Comparison of ENCODE assay signal across 9 cellular contexts in the genomic region with DNA sequence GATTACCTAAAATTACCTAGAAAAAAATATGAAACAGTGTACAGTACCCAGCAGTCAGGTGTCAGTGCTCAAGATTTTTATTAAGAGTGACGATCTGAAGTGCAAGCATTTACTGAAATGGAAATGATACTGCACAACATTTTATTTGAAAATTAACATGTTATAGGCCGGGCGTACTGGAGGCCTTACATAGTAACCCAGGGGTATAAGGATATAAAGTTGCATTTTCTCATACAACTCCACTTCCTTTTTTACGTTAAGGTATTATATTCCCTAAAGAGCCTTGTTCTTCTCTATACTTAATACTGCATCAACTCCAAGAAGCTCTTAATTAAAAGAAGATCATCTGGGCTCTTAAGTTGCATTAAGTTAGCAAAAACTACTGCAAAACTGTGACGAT. TPM values are rescaled to one million over a fixed set of nuclear protein-coding genes. Genes with fewer than 3 reads are reported as not detected.
A peak's percentile ranks its signal among the peaks of the same experiment; 100 is the strongest.
DNase-seq lines count a peak whose midpoint lies in the region; ATAC-seq, FAIRE-seq and TF ChIP-seq lines count a peak whose summit lies in the region.
"Had no signal": no experiment of that assay in that cellular context is flagged by ENCODE, and none has a peak within 500 bp of the region (broad histone marks: within the 10 kb centered on the region; RNA-seq: fewer than 3 reads in every experiment).

No MANE protein-coding gene starts in this region.

- no peak for FAIRE-seq in A549 (lab: Jason Lieb, UNC)
- FAIRE-seq: G401.6 had no signal

- H3K4me3 ChIP-seq in A549: no peak overlapping the region; the same call in 2 of the 3 replicates
- peak overlapping the region; percentile 17; the same call in 1 of the 2 replicates for H3K4me3 ChIP-seq in HUES64 (ENCODE audit: low read length)
- H3K4me3 ChIP-seq in mammary epithelial cell (replicated peaks in 1 of 3; ENCODE audit: insufficient read depth in 1 of 3, low read depth in 2 of 3, low read length in 3 of 3): peak overlapping the region; percentile 33 to 72 (median 53)

- peaks cover 26% of the 10 kb centered on the region for H3K36me3 ChIP-seq in HUES64 (ENCODE audit: insufficient read depth, low read length)
- peaks cover 10% of the 10 kb centered on the region for H3K36me3 ChIP-seq in mammary epithelial cell (ENCODE audit: insufficient read depth, low read length)

- H3K27me3 Mint-ChIP-seq in naive thymus-derived CD8-positive, alpha-beta T cell: no peaks in the 10 kb centered on the region

- in situ Hi-C loops in mammary epithelial cell (cut with MboI; ENCODE audit: low sequenced_read_pairs in 2 of 2): no loop called here

- ATAC-seq in A549 (no peak), HG02623 (IDR thresholded peaks at IDR 0.05; ENCODE audit: unreplicated experiment) (no peak)
- ATAC-seq in naive thymus-derived CD8-positive, alpha-beta T cell: no peak

- CTCF ChIA-PET in A549 (lab: Yijun Ruan, JAX) (interaction anchor here (0.7 kb wide), 1 partner anchor 9 kb away, joined by 3 read pairs; no protein-coding TSS in a partner anchor), mammary epithelial cell (lab: Charles Lee; ENCODE audit: low non-redundant PET) (no interaction called here)

- TF ChIP-seq CTCF in A549 (IDR thresholded peaks at IDR 0.05) (no peak), mammary epithelial cell (conservative IDR thresholded peaks at IDR 0.05 in 1 of 2, IDR thresholded peaks at IDR 0.05 in 1 of 2; ENCODE audit: extremely low read depth in 1 of 2, insufficient read depth in 1 of 2, low read depth in 1 of 2, low read length in 2 of 2) (no peak)

- H3K4me2 ChIP-seq in A549 (peak overlapping the region; percentile 96), mammary epithelial cell (ENCODE audit: insufficient read depth, low read depth, low read length) (peak overlapping the region; percentile 90)

- POLR2A ChIA-PET in A549 (lab: Yijun Ruan, JAX): interaction anchor here (3.1 kb wide), 1 partner anchor 48 kb away, joined by 10 read pairs; a partner anchor contains a TSS
- POLR2A ChIA-PET in naive thymus-derived CD8-positive, alpha-beta T cell (lab: Charles Lee): interaction anchor here (7.3 kb wide), 1 partner anchor 49 kb away, joined by 178 read pairs; a partner anchor contains a TSS

- intact Hi-C loops in mammary epithelial cell (cut with micrococcal nuclease): no loop called here

- peak overlapping the region; percentile 64 for H2AFZ ChIP-seq in mammary epithelial cell (ENCODE audit: low read depth, low read length)

- no peaks in the 10 kb centered on the region for H4K20me1 ChIP-seq in mammary epithelial cell (ENCODE audit: insufficient read depth, low read length)

- peaks cover 34% of the 10 kb centered on the region for H3K4me1 ChIP-seq in A549
- peaks cover 30% of the 10 kb centered on the region for H3K4me1 ChIP-seq in HUES64 (ENCODE audit: insufficient read depth, low read length)
- peaks cover 5% of the 10 kb centered on the region for H3K4me1 ChIP-seq in mammary epithelial cell (ENCODE audit: insufficient read depth, low read length)

- H3K27me3 ChIP-seq in HUES64 (ENCODE audit: insufficient read depth, low read length) (no peaks in the 10 kb centered on the region), mammary epithelial cell (ENCODE audit: insufficient read depth, low read length) (no peaks in the 10 kb centered on the region)

- no peak for TF ChIP-seq RAD21 in A549 (conservative IDR thresholded peaks at IDR 0.05 in 1 of 2, IDR thresholded peaks at IDR 0.05 in 1 of 2)

- H3K27ac ChIP-seq in A549 (peak overlapping the region; percentile 3 to 6; a peak in 2 of 6 replicates), HUES64 (ENCODE audit: low read depth, low read length) (no peak overlapping the region), mammary epithelial cell (ENCODE audit: insufficient read depth, low read depth, low read length) (peak overlapping the region; percentile 95)

- no peaks in the 10 kb centered on the region for H3K9me3 Mint-ChIP-seq in naive thymus-derived CD8-positive, alpha-beta T cell

- H3K4me1 Mint-ChIP-seq in naive thymus-derived CD8-positive, alpha-beta T cell: peaks cover 16 to 69% (median 62%) of the 10 kb centered on the region in 4 donors

- peak overlapping the region; percentile 98 to 100 (median 99) for H3K27ac Mint-ChIP-seq in naive thymus-derived CD8-positive, alpha-beta T cell

- dilution Hi-C loops in mammary epithelial cell (cut with HindIII; ENCODE audit: low sequenced_read_pairs): loop anchor here (5.0 kb wide), 1 partner anchor 51 kb away; no protein-coding TSS in a partner anchor

- H3K79me2 ChIP-seq in mammary epithelial cell (ENCODE audit: insufficient read depth, low read length): peaks cover 73% of the 10 kb centered on the region

- peak overlapping the region; percentile 72 to 98 (median 96) for H3K4me3 Mint-ChIP-seq in naive thymus-derived CD8-positive, alpha-beta T cell

- no TSS peak for BruUV-seq in mammary epithelial cell (replicated peaks; lab: Mats Ljungman, UMichigan)

- WGBS in A549 (ENCODE audit: missing lambda C conversion rate): 64% methylated on average over 5 of the region's 5 CpGs
- 98% methylated on average over 3 of the region's 5 CpGs for WGBS in HUES64
- 8% methylated on average over 4 of the region's 5 CpGs for WGBS in mammary epithelial cell (ENCODE audit: low coverage, missing lambda C conversion rate)

- TF ChIP-seq EP300 in A549 (IDR thresholded peaks at IDR 0.05): no peak

- TF ChIP-seq POLR2A in A549 (IDR thresholded peaks at IDR 0.05; ENCODE audit: low read length): no peak

- DNase-seq in A549 (ENCODE audit: low read depth in 1 of 2, low spot score in 1 of 2): no peak
- DNase-seq in mammary epithelial cell: no peak
- no peak for DNase-seq in naive thymus-derived CD8-positive, alpha-beta T cell
- DNase-seq in A172 (ENCODE audit: low spot score): no peak
- DNase-seq in NCI-H2081 treated with DMSO at 0.1 percent for 48 hours (lab: John Stamatoyannopoulos, UW): no peak
- no peak for DNase-seq in putamen (ENCODE audit: low spot score)

- peaks cover 0 to 36% (median 12%) of the 10 kb centered on the region in 3 donors for H3K36me3 Mint-ChIP-seq in naive thymus-derived CD8-positive, alpha-beta T cell

- H3K9ac ChIP-seq in HUES64 (ENCODE audit: low read depth, low read length): no peak overlapping the region
- peak overlapping the region; percentile 63 for H3K9ac ChIP-seq in mammary epithelial cell (ENCODE audit: insufficient read depth, low read length)

- H3K9me3 ChIP-seq in A549 (no peaks in the 10 kb centered on the region), HUES64 (ENCODE audit: insufficient read depth, low read depth, low read length) (no peaks in the 10 kb centered on the region), mammary epithelial cell (replicated peaks; ENCODE audit: insufficient read depth, low read length) (no peaks in the 10 kb centered on the region)

TF ChIP-seq in A549, 52 proteins besides CTCF, POLR2A, EP300 and RAD21 (continues in another document):
- TF ChIP-seq, protein P1, sequence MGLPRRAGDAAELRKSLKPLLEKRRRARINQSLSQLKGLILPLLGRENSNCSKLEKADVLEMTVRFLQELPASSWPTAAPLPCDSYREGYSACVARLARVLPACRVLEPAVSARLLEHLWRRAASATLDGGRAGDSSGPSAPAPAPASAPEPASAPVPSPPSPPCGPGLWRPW (IDR thresholded peaks at IDR 0.05): no peak
- no peak for TF ChIP-seq RNF2 (IDR thresholded peaks at IDR 0.05; ENCODE audit: borderline replicate concordance, low read depth)
- TF ChIP-seq ZC3H11A (IDR thresholded peaks at IDR 0.05): no peak
- TF ChIP-seq, protein P2, sequence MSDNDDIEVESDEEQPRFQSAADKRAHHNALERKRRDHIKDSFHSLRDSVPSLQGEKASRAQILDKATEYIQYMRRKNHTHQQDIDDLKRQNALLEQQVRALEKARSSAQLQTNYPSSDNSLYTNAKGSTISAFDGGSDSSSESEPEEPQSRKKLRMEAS (IDR thresholded peaks at IDR 0.05): no peak

RNA-seq across cellular contexts. Expression of a gene that starts 3.3 kb away (rescaled TPM):
- polyA plus RNA-seq in A549 (2011; rRNA removed) (54.9 and 74.0 TPM in 2 replicates), A549 (2017; fragmentation: RNase III; extraction: RNeasy Plus Mini Kit Qiagen cat#74134 plus additional on column Dnase treatment) (51.4 to 60.7 TPM (median 58.6 TPM) in 3 replicates), mammary epithelial cell (34.0 TPM)
- polyA plus RNA-seq in A549 (2012; cell fraction: cytosol; rRNA removed): 19.4 and 22.0 TPM in 2 replicates
- polyA plus RNA-seq in A549 (2012; cell fraction: nucleus; rRNA removed): 5.9 and 11.4 TPM in 2 replicates
- 31.1 and 32.0 TPM in 2 replicates for polyA minus RNA-seq in A549 (2011; rRNA and poly(A)+ RNA removed)
- polyA plus RNA-seq in HUES64 (2013, experiment 1 of 2): 46.4 TPM
- polyA plus RNA-seq in HUES64 (2013, experiment 2 of 2): 53.9 TPM
- total RNA-seq in mammary epithelial cell: 10 to 100 TPM; 46.1 to 49.2 TPM
- polyA minus RNA-seq in mammary epithelial cell: 20.4 TPM
- 100 to 1,000 TPM; 145 to 147 TPM for total RNA-seq in naive thymus-derived CD8-positive, alpha-beta T cell
- polyA plus RNA-seq in naive thymus-derived CD8-positive, alpha-beta T cell: 100 to 1,000 TPM; 260 to 287 (median 260) TPM
- total RNA-seq in A172 (2014; rRNA removed; shearing (Covaris generic)): 116 and 122 TPM in 2 replicates

RNA-seq across cellular contexts. Expression of a gene that starts 48.3 kb away (rescaled TPM):
- polyA plus RNA-seq in A549 (2011; rRNA removed) (32.9 and 66.0 TPM in 2 replicates), A549 (2017; fragmentation: RNase III; extraction: RNeasy Plus Mini Kit Qiagen cat#74134 plus additional on column Dnase treatment) (30.7 to 38.4 TPM (median 34.0 TPM) in 3 replicates), mammary epithelial cell (14.7 TPM)
- polyA plus RNA-seq in A549 (2012; cell fraction: cytosol; rRNA removed): 7.0 and 8.2 TPM in 2 replicates
- polyA plus RNA-seq in A549 (2012; cell fraction: nucleus; rRNA removed): 6.1 and 8.7 TPM in 2 replicates
- 4.0 and 7.4 TPM in 2 replicates for polyA minus RNA-seq in A549 (2011; rRNA and poly(A)+ RNA removed)
- 65.8 TPM for polyA plus RNA-seq in HUES64 (2013, experiment 1 of 2)
- 83.0 TPM for polyA plus RNA-seq in HUES64 (2013, experiment 2 of 2)
- 10 to 100 TPM in 1 of 2 donors, under 1 TPM in 1; 0.33 to 30.7 TPM for total RNA-seq in mammary epithelial cell
- polyA minus RNA-seq in mammary epithelial cell: 19.4 TPM
- total RNA-seq in naive thymus-derived CD8-positive, alpha-beta T cell: under 1 TPM; 0.42 to 0.47 TPM
- polyA plus RNA-seq in naive thymus-derived CD8-positive, alpha-beta T cell: under 1 TPM in 1 of 3 donors, not detected in 2; 0.28 TPM
- total RNA-seq in A172 (2014; rRNA removed; shearing (Covaris generic)): 87.2 and 94.1 TPM in 2 replicates

RNA-seq across cellular contexts. Expression of a gene that starts 48.9 kb away (rescaled TPM):
- polyA plus RNA-seq in A549 (2011; rRNA removed) (17.0 and 22.3 TPM in 2 replicates), A549 (2017; fragmentation: RNase III; extraction: RNeasy Plus Mini Kit Qiagen cat#74134 plus additional on column Dnase treatment) (37.1 to 43.9 TPM (median 38.4 TPM) in 3 replicates), mammary epithelial cell (4.9 TPM)
- 8.2 and 9.1 TPM in 2 replicates for polyA plus RNA-seq in A549 (2012; cell fraction: cytosol; rRNA removed)
- polyA plus RNA-seq in A549 (2012; cell fraction: nucleus; rRNA removed): 3.4 and 5.4 TPM in 2 replicates
- 2.6 and 4.3 TPM in 2 replicates for polyA minus RNA-seq in A549 (2011; rRNA and poly(A)+ RNA removed)
- polyA plus RNA-seq in HUES64 (2013, experiment 1 of 2): 31.4 TPM
- polyA plus RNA-seq in HUES64 (2013, experiment 2 of 2): 41.1 TPM
- 10 to 100 TPM in 1 of 2 donors, 1 to 10 TPM in 1; 6.3 to 33.1 TPM for total RNA-seq in mammary epithelial cell
- 0.57 TPM for polyA minus RNA-seq in mammary epithelial cell
- total RNA-seq in naive thymus-derived CD8-positive, alpha-beta T cell: 10 to 100 TPM; 27.4 to 27.8 TPM
- 10 to 100 TPM; 46.7 to 54.0 (median 53.2) TPM for polyA plus RNA-seq in naive thymus-derived CD8-positive, alpha-beta T cell
- total RNA-seq in A172 (2014; rRNA removed; shearing (Covaris generic)): 28.3 and 29.3 TPM in 2 replicates
